In genomic region chr11:106156290-106156937, GRCh38 we compare ENCODE assay signal across 8 cellular contexts.
DNase-seq lines count a peak whose midpoint lies in the region; ATAC-seq and TF ChIP-seq lines count a peak whose summit lies in the region.

No MANE protein-coding gene starts in this region.

- no peak overlapping the region for H3K4me3 Mint-ChIP-seq in activated naive CD4-positive, alpha-beta T cell treated with anti-CD3 and anti-CD28 coated beads for 36 hours
- no peak overlapping the region for H3K4me3 Mint-ChIP-seq in activated naive CD4-positive, alpha-beta T cell treated with anti-CD3 and anti-CD28 coated beads, Interleukin-2, amount 10 ng/mL, durations not matched to agents 7 days and 5 days

- H3K36me3 Mint-ChIP-seq in activated naive CD4-positive, alpha-beta T cell treated with anti-CD3 and anti-CD28 coated beads for 36 hours (ENCODE audit: low read depth): no peaks in the 10 kb centered on the region
- H3K36me3 Mint-ChIP-seq in activated naive CD4-positive, alpha-beta T cell treated with anti-CD3 and anti-CD28 coated beads, Interleukin-2, amount 50 U/mL, for 72 hours: no peaks in the 10 kb centered on the region
- no peaks in the 10 kb centered on the region for H3K36me3 Mint-ChIP-seq in activated naive CD4-positive, alpha-beta T cell treated with anti-CD3 and anti-CD28 coated beads, Interleukin-2, amount 10 ng/mL, durations not matched to agents 7 days and 5 days

- peak; percentile 20 for DNase-seq in activated naive CD4-positive, alpha-beta T cell treated with anti-CD3 and anti-CD28 coated beads for 36 hours
- no peak for DNase-seq in activated naive CD4-positive, alpha-beta T cell treated with anti-CD3 and anti-CD28 coated beads, Interleukin-2, amount 50 U/mL, for 72 hours (ENCODE audit: low spot score in 2 of 2)
- peak; percentile 36 for DNase-seq in NCI-H226
- DNase-seq in coronary artery (ENCODE audit: low spot score): no peak
- peak; percentile 73 for DNase-seq in myocyte (ENCODE audit: low read depth)
- DNase-seq in activated naive CD4-positive, alpha-beta T cell treated with anti-CD3 and anti-CD28 coated beads, Interleukin-2, amount 10 ng/mL, durations not matched to agents 7 days and 5 days: no peak
- no peak for DNase-seq in NCI-H2029 (lab: John Stamatoyannopoulos, UW)

- peaks cover 11% of the 10 kb centered on the region for H3K27me3 Mint-ChIP-seq in activated naive CD4-positive, alpha-beta T cell treated with anti-CD3 and anti-CD28 coated beads for 36 hours (ENCODE audit: low read depth)
- H3K27me3 Mint-ChIP-seq in activated naive CD4-positive, alpha-beta T cell treated with anti-CD3 and anti-CD28 coated beads, Interleukin-2, amount 10 ng/mL, durations not matched to agents 7 days and 5 days: no peaks in the 10 kb centered on the region

- no peak overlapping the region for H3K27ac Mint-ChIP-seq in activated naive CD4-positive, alpha-beta T cell treated with anti-CD3 and anti-CD28 coated beads for 36 hours
- H3K27ac Mint-ChIP-seq in activated naive CD4-positive, alpha-beta T cell treated with anti-CD3 and anti-CD28 coated beads, Interleukin-2, amount 50 U/mL, for 72 hours: no peak overlapping the region
- no peak overlapping the region for H3K27ac Mint-ChIP-seq in activated naive CD4-positive, alpha-beta T cell treated with anti-CD3 and anti-CD28 coated beads, Interleukin-2, amount 10 ng/mL, durations not matched to agents 7 days and 5 days

- intact Hi-C loops in activated naive CD4-positive, alpha-beta T cell treated with anti-CD3 and anti-CD28 coated beads for 36 hours (cut with micrococcal nuclease): loop anchor here (5.0 kb wide), 2 partner anchors 861 to 881 kb away; partner anchors contain the start of gene GUCY1A2

- no peak overlapping the region for H3K27ac ChIP-seq in coronary artery

- no peak for ATAC-seq in activated naive CD4-positive, alpha-beta T cell treated with anti-CD3 and anti-CD28 coated beads, Interleukin-2, amount 50 U/mL, for 72 hours
- ATAC-seq in HG02623 (IDR thresholded peaks at IDR 0.05; ENCODE audit: unreplicated experiment): peak; percentile 71

- H3K4me1 Mint-ChIP-seq in activated naive CD4-positive, alpha-beta T cell treated with anti-CD3 and anti-CD28 coated beads for 36 hours (ENCODE audit: low read depth): no peaks in the 10 kb centered on the region
- no peaks in the 10 kb centered on the region for H3K4me1 Mint-ChIP-seq in activated naive CD4-positive, alpha-beta T cell treated with anti-CD3 and anti-CD28 coated beads, Interleukin-2, amount 10 ng/mL, durations not matched to agents 7 days and 5 days

- CTCF ChIA-PET in activated naive CD4-positive, alpha-beta T cell treated with anti-CD3 and anti-CD28 coated beads for 36 hours (lab: Charles Lee): interaction anchor here (0.6 to 1.7 kb wide), 5 partner anchors 10 to 320 kb away, joined by 3 to 10 read pairs (median 5); no protein-coding TSS in a partner anchor
- CTCF ChIA-PET in activated naive CD4-positive, alpha-beta T cell treated with anti-CD3 and anti-CD28 coated beads, Interleukin-2, amount 10 ng/mL, durations not matched to agents 7 days and 5 days (lab: Charles Lee): interaction anchor here (0.7 to 1.3 kb wide), 2 partner anchors 66 to 70 kb away, joined by 3 to 4 read pairs; no protein-coding TSS in a partner anchor

- peak; percentile 30 for TF ChIP-seq CTCF in coronary artery (IDR thresholded peaks at IDR 0.05)

- H3K9me3 Mint-ChIP-seq in activated naive CD4-positive, alpha-beta T cell treated with anti-CD3 and anti-CD28 coated beads for 36 hours: no peaks in the 10 kb centered on the region
- no peaks in the 10 kb centered on the region for H3K9me3 Mint-ChIP-seq in activated naive CD4-positive, alpha-beta T cell treated with anti-CD3 and anti-CD28 coated beads, Interleukin-2, amount 50 U/mL, for 72 hours
- H3K9me3 Mint-ChIP-seq in activated naive CD4-positive, alpha-beta T cell treated with anti-CD3 and anti-CD28 coated beads, Interleukin-2, amount 10 ng/mL, durations not matched to agents 7 days and 5 days: no peaks in the 10 kb centered on the region

- no peak overlapping the region for H3K4me3 ChIP-seq in coronary artery

Comparison
In these comparisons a context has a peak if more than half of its experiments do, and no peak if none do; other contexts are left out.
1. DNase-seq: peak in activated naive CD4-positive, alpha-beta T cell treated with anti-CD3 and anti-CD28 coated beads for 36 hours (single experiment), NCI-H226 (single experiment) and myocyte (single experiment); none in activated naive CD4-positive, alpha-beta T cell treated with anti-CD3 and anti-CD28 coated beads, Interleukin-2, amount 50 U/mL, for 72 hours (0 of 2), coronary artery (single experiment), activated naive CD4-positive, alpha-beta T cell treated with anti-CD3 and anti-CD28 coated beads, Interleukin-2, amount 10 ng/mL, durations not matched to agents 7 days and 5 days (single experiment) and NCI-H2029 (single experiment).